ENCODE assay signal across 22 cellular contexts in the genomic region with DNA sequence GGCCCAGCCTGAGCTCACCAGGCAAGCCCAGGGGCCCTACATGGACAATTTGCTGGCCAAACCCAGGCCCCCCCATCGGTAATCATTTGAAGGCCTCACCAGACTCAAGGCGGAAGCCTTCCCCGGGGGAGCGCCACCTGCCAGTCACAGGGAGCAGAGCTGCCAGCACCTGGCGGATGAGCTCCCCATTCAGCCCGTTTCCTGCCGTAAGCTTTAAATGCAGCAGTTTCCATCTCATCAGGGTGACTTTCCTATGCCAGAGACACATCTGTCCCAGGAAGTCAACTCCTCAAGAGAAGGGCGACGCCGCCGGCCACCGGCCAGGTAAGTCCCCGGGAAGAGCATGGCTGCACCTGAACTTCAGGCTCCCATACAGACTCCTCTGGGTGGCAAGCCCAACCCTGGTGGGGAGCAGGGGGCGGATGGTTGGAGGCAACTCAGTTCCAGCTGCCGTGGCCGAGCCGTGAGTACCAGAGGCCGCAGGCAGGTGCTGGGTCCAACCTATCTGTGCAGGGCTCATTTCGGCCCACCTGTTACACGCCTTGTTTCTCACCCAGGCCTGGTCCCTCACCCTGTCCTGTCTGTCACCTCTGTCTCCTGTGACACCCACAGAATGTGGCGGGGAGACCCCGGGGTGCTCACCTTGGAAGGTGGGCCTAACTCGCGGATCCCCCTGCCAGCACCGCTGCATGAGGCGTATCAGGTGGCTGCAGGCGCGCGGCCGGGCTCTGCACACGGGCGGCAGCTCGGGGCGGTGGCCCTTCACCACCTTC. TPM values are rescaled to one million over a fixed set of nuclear protein-coding genes. Genes with fewer than 3 reads are reported as not detected.
A peak's percentile ranks its signal among the peaks of the same experiment; 100 is the strongest.
DNase-seq lines count a peak whose midpoint lies in the region; ATAC-seq, FAIRE-seq and TF ChIP-seq lines count a peak whose summit lies in the region.
"Had no signal": no experiment of that assay in that cellular context is flagged by ENCODE, and none has a peak within 500 bp of the region (broad histone marks: within the 10 kb centered on the region; RNA-seq: fewer than 3 reads in every experiment).

No MANE protein-coding gene starts in this region.

- H3K79me2 ChIP-seq in GM23338 (replicated peaks; ENCODE audit: insufficient read depth) (no peaks in the 10 kb centered on the region), OCI-LY1 (ENCODE audit: insufficient read depth, low read length) (no peaks in the 10 kb centered on the region), K562 (ENCODE audit: control insufficient read depth, insufficient read depth, low read length) (no peaks in the 10 kb centered on the region), HepG2 (ENCODE audit: insufficient read depth, low read length) (peaks cover 3% of the 10 kb centered on the region)

- H3K36me3 ChIP-seq in GM23338 (ENCODE audit: insufficient read depth), result no peaks in the 10 kb centered on the region; the same call in 1 of the 2 replicates
- H3K36me3 ChIP-seq in OCI-LY1 (ENCODE audit: insufficient read depth, low read length), result no peaks in the 10 kb centered on the region
- H3K36me3 ChIP-seq in K562 (ENCODE audit: control insufficient read depth, insufficient read depth, low read length), result no peaks in the 10 kb centered on the region
- peaks cover 52 to 84% of the 10 kb centered on the region in 2 experiments for H3K36me3 ChIP-seq in HepG2 (replicated peaks in 1 of 2; ENCODE audit: control insufficient read depth in 1 of 2, insufficient read depth in 2 of 2, low read length in 2 of 2)

- no peaks in the 10 kb centered on the region for H3K9me1 ChIP-seq in K562 (ENCODE audit: control insufficient read depth, insufficient read depth, low read length)

- H3K9me2 ChIP-seq in GM23338 (ENCODE audit: insufficient read depth) (no peaks in the 10 kb centered on the region), OCI-LY1 (ENCODE audit: low read depth, low read length) (no peaks in the 10 kb centered on the region)

- H3F3A ChIP-seq in GM23338 (replicated peaks; ENCODE audit: low read depth) (no peaks in the 10 kb centered on the region), OCI-LY1 (ENCODE audit: insufficient read depth, low read length) (no peaks in the 10 kb centered on the region)

- intact Hi-C loops in K562 (cut with micrococcal nuclease), result no loop called here
- intact Hi-C loops in HepG2 (cut with micrococcal nuclease; ENCODE audit: unreplicated experiment), result no loop called here

- H3K4me3 Mint-ChIP-seq in GM23338, result no peak overlapping the region
- no peak overlapping the region for H3K4me3 Mint-ChIP-seq in stimulated activated effector memory CD8-positive, alpha-beta T cell treated with anti-CD3 and anti-CD28 coated beads, Interleukin-12 subunit alpha, Interleukin-12 subunit beta, amount 100 ng/mL, for 72 hours
- H3K4me3 Mint-ChIP-seq: CD8-positive, alpha-beta T cell; T-helper 1 cell treated with Interleukin-12 subunit alpha and Interleukin-12 subunit beta and Interleukin-4 antibody, amounts not matched to agents 30 μg/mL and 1 μg/mL, for 36 hours had no signal

- H3K27ac Mint-ChIP-seq in GM23338, result peak overlapping the region; percentile 56; the same call in 1 of the 2 replicates
- no peak overlapping the region for H3K27ac Mint-ChIP-seq in stimulated activated effector memory CD8-positive, alpha-beta T cell treated with anti-CD3 and anti-CD28 coated beads, Interleukin-12 subunit alpha, Interleukin-12 subunit beta, amount 100 ng/mL, for 72 hours
- H3K27ac Mint-ChIP-seq: CD8-positive, alpha-beta T cell; T-helper 1 cell treated with Interleukin-12 subunit alpha and Interleukin-12 subunit beta and Interleukin-4 antibody, amounts not matched to agents 30 μg/mL and 1 μg/mL, for 36 hours had no signal

- no peaks in the 10 kb centered on the region for H3K27me3 ChIP-seq in GM23338 (ENCODE audit: insufficient read depth)
- no peaks in the 10 kb centered on the region for H3K27me3 ChIP-seq in OCI-LY1 (ENCODE audit: insufficient read depth, low read length)
- H3K27me3 ChIP-seq in K562 (ENCODE audit: control insufficient read depth in 2 of 2, insufficient read depth in 2 of 2, low read length in 2 of 2), result peaks cover 92 to 97% of the 10 kb centered on the region in 2 experiments
- H3K27me3 ChIP-seq in HepG2 (ENCODE audit: control insufficient read depth in 1 of 2, insufficient read depth in 2 of 2, low read length in 2 of 2), result no peaks in the 10 kb centered on the region

- H3K9ac ChIP-seq in OCI-LY1 (ENCODE audit: low read length) (no peak overlapping the region), K562 (ENCODE audit: insufficient read depth in 1 of 2, low read depth in 2 of 2, low read length in 2 of 2) (peak overlapping the region in 1 of 2 experiments; percentile 26; a peak in 1 of 4 replicates), HepG2 (ENCODE audit: insufficient read depth, low read depth, low read length) (no peak overlapping the region)

- H3K9me3 Mint-ChIP-seq in GM23338, result no peaks in the 10 kb centered on the region; the same call in 2 of the 3 replicates
- no peaks in the 10 kb centered on the region for H3K9me3 Mint-ChIP-seq in stimulated activated effector memory CD8-positive, alpha-beta T cell treated with anti-CD3 and anti-CD28 coated beads, Interleukin-12 subunit alpha, Interleukin-12 subunit beta, amount 100 ng/mL, for 72 hours
- H3K9me3 Mint-ChIP-seq: CD8-positive, alpha-beta T cell; T-helper 1 cell treated with Interleukin-12 subunit alpha and Interleukin-12 subunit beta and Interleukin-4 antibody, amounts not matched to agents 30 μg/mL and 1 μg/mL, for 36 hours had no signal

- TF ChIP-seq POLR2A in K562 (conservative IDR thresholded peaks at IDR 0.05) (no peak), HepG2 (IDR thresholded peaks at IDR 0.05; ENCODE audit: insufficient read depth in 1 of 2, low read depth in 2 of 2, low read length in 2 of 2) (no peak)

- no peaks in the 10 kb centered on the region for H3K4me1 ChIP-seq in GM23338 (ENCODE audit: insufficient read depth)
- peaks cover 8% of the 10 kb centered on the region for H3K4me1 ChIP-seq in OCI-LY1 (ENCODE audit: insufficient read depth, low read length, severe bottlenecking)
- peaks cover 0 to 10% of the 10 kb centered on the region in 2 experiments; a peak in 1 of 5 replicates for H3K4me1 ChIP-seq in K562 (replicated peaks in 1 of 2; ENCODE audit: control insufficient read depth in 2 of 2, insufficient read depth in 2 of 2, low read length in 2 of 2)
- peaks cover 22% of the 10 kb centered on the region for H3K4me1 ChIP-seq in HepG2 (ENCODE audit: insufficient read depth, low read length)

- H3K4me2 ChIP-seq in GM23338, result no peak overlapping the region
- H3K4me2 ChIP-seq in OCI-LY1 (ENCODE audit: low read length), result no peak overlapping the region
- no peak overlapping the region for H3K4me2 ChIP-seq in K562 (ENCODE audit: insufficient read depth, low read length)
- H3K4me2 ChIP-seq in HepG2 (ENCODE audit: low read depth, low read length), result no peak overlapping the region

- ATAC-seq in GM23338, result peak; percentile 83
- peak; percentile 82 for ATAC-seq in K562
- no peak for ATAC-seq in HepG2
- no peak for ATAC-seq in stimulated activated effector memory CD8-positive, alpha-beta T cell treated with anti-CD3 and anti-CD28 coated beads, Interleukin-12 subunit alpha, Interleukin-12 subunit beta, amount 100 ng/mL, for 72 hours
- ATAC-seq: CD8-positive, alpha-beta T cell had no signal

- WGBS in K562 (ENCODE audit: insufficient coverage, low coverage, missing lambda C conversion rate), result 4% methylated on average over 34 of the region's 34 CpGs
- WGBS in HepG2 (ENCODE audit: low lambda C conversion rate), result 97% methylated on average over 15 of the region's 34 CpGs

- peaks cover 38% of the 10 kb centered on the region for H3K36me3 Mint-ChIP-seq in GM23338 (ENCODE audit: low read depth)
- H3K36me3 Mint-ChIP-seq in stimulated activated effector memory CD8-positive, alpha-beta T cell treated with anti-CD3 and anti-CD28 coated beads, Interleukin-12 subunit alpha, Interleukin-12 subunit beta, amount 100 ng/mL, for 72 hours, result no peaks in the 10 kb centered on the region
- H3K36me3 Mint-ChIP-seq: CD8-positive, alpha-beta T cell had no signal

- DNase-seq in GM23338 (ENCODE audit: low spot score), result peak; percentile 65
- DNase-seq in K562 (ENCODE audit: extremely low read depth in 1 of 4, low spot score in 3 of 4), result peak; percentile 39 to 64 (median 52)
- no peak for DNase-seq in HepG2 (ENCODE audit: low spot score)
- DNase-seq in stimulated activated effector memory CD8-positive, alpha-beta T cell treated with anti-CD3 and anti-CD28 coated beads, Interleukin-12 subunit alpha, Interleukin-12 subunit beta, amount 100 ng/mL, for 72 hours (ENCODE audit: low spot score in 2 of 2), result no peak
- no peak for DNase-seq in GDM1 (lab: John Stamatoyannopoulos, UW)
- DNase-seq in Ammon's horn (ENCODE audit: low spot score), result no peak
- no peak for DNase-seq in hepatic stellate cell (ENCODE audit: low spot score)
- DNase-seq: ACHN; AML-193; CD8-positive, alpha-beta T cell; GF-D8; NCI-H1436; NCI-H2081; NCI-H748 treated with DMSO at 0.1 percent for 48 hours; SIG-M5 had no signal

- H3K4me1 Mint-ChIP-seq in GM23338, result peaks cover 16% of the 10 kb centered on the region
- no peaks in the 10 kb centered on the region for H3K4me1 Mint-ChIP-seq in stimulated activated effector memory CD8-positive, alpha-beta T cell treated with anti-CD3 and anti-CD28 coated beads, Interleukin-12 subunit alpha, Interleukin-12 subunit beta, amount 100 ng/mL, for 72 hours

- CTCF ChIA-PET in K562 (lab: Yijun Ruan, JAX; ENCODE audit: low intra/inter-chr PET ratio) (interaction anchor here (1.1 kb wide), 1 partner anchor 136 kb away, joined by 4 read pairs; no protein-coding TSS in a partner anchor), HepG2 (lab: Yijun Ruan, JAX; ENCODE audit: low intra/inter-chr PET ratio, low total read pairs) (no interaction called here)

- H3K27me3 Mint-ChIP-seq in GM23338 (ENCODE audit: insufficient read depth, low read depth, poor library complexity), result peaks cover 6% of the 10 kb centered on the region

- peak; percentile 19 for FAIRE-seq in K562 (lab: Jason Lieb, UNC)
- FAIRE-seq in HepG2 (lab: Jason Lieb, UNC), result no peak
- FAIRE-seq: D721Med, GM12891, GM18507, HTR-8/SVneo had no signal

- POLR2A ChIA-PET in K562 (lab: Yijun Ruan, JAX), result interaction anchor here (0.6 to 1.3 kb wide), 3 partner anchors 29 to 33 kb away, joined by 3 to 5 read pairs (median 3); no protein-coding TSS in a partner anchor
- POLR2A ChIA-PET in HepG2 (lab: Yijun Ruan, JAX), result interaction anchor here (1.1 kb wide), 1 partner anchor 19 kb away, joined by 3 read pairs; no protein-coding TSS in a partner anchor

- no peak overlapping the region for H3K27ac ChIP-seq in GM23338 (ENCODE audit: low read depth)
- no peak overlapping the region for H3K27ac ChIP-seq in OCI-LY1 (ENCODE audit: low read depth, low read length, poor library complexity, severe bottlenecking)
- no peak overlapping the region for H3K27ac ChIP-seq in K562 (ENCODE audit: extremely low read depth, low read depth, low read length)
- no peak overlapping the region for H3K27ac ChIP-seq in HepG2 (ENCODE audit: extremely low read length, insufficient read depth, low read length)
- H3K27ac ChIP-seq: HL-60 had no signal

- no TSS peak for BruUV-seq in K562 (replicated peaks; lab: Mats Ljungman, UMichigan)
- BruUV-seq in HepG2 (replicated peaks; lab: Mats Ljungman, UMichigan), result no TSS peak

- H2AFZ ChIP-seq in GM23338 (no peak overlapping the region), OCI-LY1 (ENCODE audit: low read length) (no peak overlapping the region), K562 (ENCODE audit: low read depth, low read length) (no peak overlapping the region), HepG2 (ENCODE audit: low read length) (no peak overlapping the region)

- in situ Hi-C loops in K562 (cut with MboI) (no loop called here), HepG2 (cut with HindIII; ENCODE audit: extremely low pct_ligation_motif_present, low pct_unique_long_range_greater_than_20kb) (no loop called here)

- TF ChIP-seq EP300 in K562 (IDR thresholded peaks at IDR 0.05; ENCODE audit: low read length) (no peak), HepG2 (IDR thresholded peaks at IDR 0.05; ENCODE audit: low read depth in 2 of 2, low read length in 2 of 2) (no peak), HepG2 (CRISPR knock-in tag; IDR thresholded peaks at IDR 0.05; ENCODE audit: borderline replicate concordance) (no peak)

- 0 out of 2 replicates have a peak, but pooled peaks cover 7% of the 10 kb centered on the region for H4K20me1 ChIP-seq in GM23338 (replicated peaks; ENCODE audit: insufficient read depth)
- H4K20me1 ChIP-seq in OCI-LY1 (ENCODE audit: insufficient read depth, low read length), result no peaks in the 10 kb centered on the region
- H4K20me1 ChIP-seq in K562 (replicated peaks; ENCODE audit: control insufficient read depth, insufficient read depth, low read length), result peaks cover 34% of the 10 kb centered on the region; the same call in 1 of the 2 replicates
- peaks cover 3% of the 10 kb centered on the region; the same call in 1 of the 2 replicates for H4K20me1 ChIP-seq in HepG2 (ENCODE audit: insufficient read depth, low read length)

- TF ChIP-seq RAD21 in K562 (CRISPR knock-in tag; conservative IDR thresholded peaks at IDR 0.05 in 1 of 2, IDR thresholded peaks at IDR 0.05 in 1 of 2) (peak in 1 of 2 experiments; percentile 55; a peak in 2 of 4 replicates), HepG2 (CRISPR knock-in tag; IDR thresholded peaks at IDR 0.05) (no peak)

- no peaks in the 10 kb centered on the region for H3K9me3 ChIP-seq in OCI-LY1 (ENCODE audit: low read length)
- no peaks in the 10 kb centered on the region for H3K9me3 ChIP-seq in K562 (replicated peaks; ENCODE audit: control insufficient read depth, insufficient read depth, low read depth, low read length)
- no peaks in the 10 kb centered on the region for H3K9me3 ChIP-seq in HepG2 (ENCODE audit: low read length)

- H3K4me3 ChIP-seq in GM23338, result no peak overlapping the region
- no peak overlapping the region for H3K4me3 ChIP-seq in OCI-LY1 (ENCODE audit: low read depth, low read length, poor library complexity, severe bottlenecking)
- no peak overlapping the region for H3K4me3 ChIP-seq in K562
- H3K4me3 ChIP-seq in HepG2 (replicated peaks in 1 of 3; ENCODE audit: insufficient read depth in 1 of 3, low read depth in 2 of 3, low read length in 3 of 3), result no peak overlapping the region

- TF ChIP-seq CTCF in GM23338 (conservative IDR thresholded peaks at IDR 0.05; ENCODE audit: low read depth in 2 of 2) (peak; percentile 34 to 58), OCI-LY1 (IDR thresholded peaks at IDR 0.05; ENCODE audit: low read length) (peak; percentile 53), K562 (IDR thresholded peaks at IDR 0.05 in 2 of 3, conservative IDR thresholded peaks at IDR 0.05 in 1 of 3; ENCODE audit: insufficient read depth in 2 of 3, low read depth in 1 of 3, low read length in 3 of 3) (peak; percentile 52 to 57 (median 53)), HepG2 (CRISPR knock-in tag; IDR thresholded peaks at IDR 0.05) (peak; percentile 18; the same call in 1 of the 2 replicates)

RNA-seq across cellular contexts. Expression of a gene that starts 20.7 kb away (rescaled TPM):
- 9.2 and 9.9 TPM in 2 replicates for total RNA-seq in GM23338 (2014; rRNA removed; shearing (Covaris generic))
- polyA plus RNA-seq in GM23338 (2016; fragmentation: Nextera tagmentation; extraction: Ambion mirVana) (2.5 and 2.7 TPM in 2 replicates), K562 (2011; rRNA removed) (not detected in 2 replicates), K562 (2014; fragmentation: Illumina TruSeq; extraction: Trizol) (not detected in 2 replicates), K562 (2014; fragmentation: Nextera tagmentation; extraction: Ambion mirVana) (not detected), K562 (2014; rRNA removed) (not detected in 2 replicates), HepG2 (2011; rRNA removed) (3.1 and 3.7 TPM in 2 replicates)
- not detected in 2 replicates for total RNA-seq in K562 (2011; cell fraction: chromatin; rRNA removed; ENCODE audit: low replicate concordance)
- total RNA-seq in K562 (2011; cell fraction: nucleolus; rRNA removed), result not detected in 2 replicates
- 0.07 TPM in 1 of 2 replicates, not detected in the other for total RNA-seq in K562 (2011; cell fraction: nucleoplasm; rRNA removed)
- total RNA-seq in K562 (2014; rRNA removed) (not detected in 2 replicates), K562 (2014; rRNA removed; fragmentation: Illumina TruSeq; extraction: Trizol) (not detected in 2 replicates), K562 (2015; rRNA removed; fragmentation: Illumina TruSeq; extraction: Trizol) (not detected in 2 replicates), K562 (2021) (0.09 TPM in 1 of 2 replicates, not detected in the other), HepG2 (2016; rRNA removed; fragmentation: Illumina TruSeq; extraction: Trizol) (4.9 and 5.3 TPM in 2 replicates)
- polyA plus RNA-seq in K562 (2011; cell fraction: cytosol; rRNA removed), result not detected in 2 replicates
- polyA plus RNA-seq in K562 (2011; cell fraction: nucleus; rRNA removed), result not detected in 2 replicates
- polyA plus RNA-seq in K562 (2012), result not detected in 2 replicates
- not detected in 2 replicates for polyA minus RNA-seq in K562 (2011; rRNA and poly(A)+ RNA removed)
- polyA minus RNA-seq in K562 (2011; cell fraction: cytosol; rRNA and poly(A)+ RNA removed), result not detected in 2 replicates
- not detected in 2 replicates for polyA minus RNA-seq in K562 (2011; cell fraction: nucleus; rRNA and poly(A)+ RNA removed)
- total RNA-seq in HepG2 (2016; cell fraction: cytosol; rRNA removed; fragmentation: Illumina TruSeq; extraction: Trizol; ENCODE audit: low read depth), result 0.51 and 0.71 TPM in 2 replicates
- 4.4 and 5.2 TPM in 2 replicates for total RNA-seq in HepG2 (2016; cell fraction: insoluble cytoplasmic fraction; rRNA removed; fragmentation: Illumina TruSeq; extraction: Trizol)
- 2.1 and 2.3 TPM in 2 replicates for total RNA-seq in HepG2 (2016; cell fraction: membrane; rRNA removed; fragmentation: Illumina TruSeq; extraction: Trizol)
- 3.5 and 4.3 TPM in 2 replicates for total RNA-seq in HepG2 (2016; cell fraction: nucleus; rRNA removed; fragmentation: Illumina TruSeq; extraction: Trizol)
- polyA plus RNA-seq in HepG2 (2011; cell fraction: cytosol; rRNA removed), result 2.8 TPM in 2 replicates
- 11.6 and 15.3 TPM in 2 replicates for polyA plus RNA-seq in HepG2 (2011; cell fraction: nucleus; rRNA removed)
- polyA plus RNA-seq in HepG2 (2012), result 5.1 and 8.2 TPM in 2 replicates
- 0.29 and 0.38 TPM in 2 replicates for polyA plus RNA-seq in HepG2 (2016; cell fraction: cytosol; fragmentation: Illumina TruSeq; extraction: Trizol; ENCODE audit: low read depth)
- 3.7 and 4.2 TPM in 2 replicates for polyA plus RNA-seq in HepG2 (2016; cell fraction: insoluble cytoplasmic fraction; fragmentation: Illumina TruSeq; extraction: Trizol; ENCODE audit: low read depth)
- 0.65 and 1.0 TPM in 2 replicates for polyA plus RNA-seq in HepG2 (2016; cell fraction: membrane; fragmentation: Illumina TruSeq; extraction: Trizol; ENCODE audit: low read depth)
- 6.2 and 7.7 TPM in 2 replicates for polyA plus RNA-seq in HepG2 (2016; cell fraction: nucleus; fragmentation: Illumina TruSeq; extraction: Trizol; ENCODE audit: insufficient read depth, low read depth)
- 0.70 and 14.5 TPM in 2 replicates for polyA minus RNA-seq in HepG2 (2011; rRNA and poly(A)+ RNA removed; ENCODE audit: low replicate concordance)
- polyA minus RNA-seq in HepG2 (2011; cell fraction: cytosol; rRNA and poly(A)+ RNA removed), result 6.3 and 8.3 TPM in 2 replicates
- polyA minus RNA-seq in HepG2 (2011; cell fraction: nucleus; rRNA and poly(A)+ RNA removed), result 4.6 and 8.5 TPM in 2 replicates

Comparison
In these comparisons a context has a peak if more than half of its experiments do, and no peak if none do; other contexts are left out.
1. ATAC-seq: peak in GM23338 (single experiment) and K562 (single experiment); none in HepG2 (single experiment) and stimulated activated effector memory CD8-positive, alpha-beta T cell treated with anti-CD3 and anti-CD28 coated beads, Interleukin-12 subunit alpha, Interleukin-12 subunit beta, amount 100 ng/mL, for 72 hours (single experiment).
2. DNase-seq: peak in GM23338 (single experiment) and K562 (4 of 4); none in HepG2 (single experiment), stimulated activated effector memory CD8-positive, alpha-beta T cell treated with anti-CD3 and anti-CD28 coated beads, Interleukin-12 subunit alpha, Interleukin-12 subunit beta, amount 100 ng/mL, for 72 hours (0 of 2), GDM1 (single experiment), Ammon's horn (single experiment) and hepatic stellate cell (single experiment).
3. Peak in every context shown above with its lines, with median percentiles within 50 percentile points of each other: CTCF ChIP-seq.